10 cellular contexts compared by ENCODE assay signal in the genomic region with DNA sequence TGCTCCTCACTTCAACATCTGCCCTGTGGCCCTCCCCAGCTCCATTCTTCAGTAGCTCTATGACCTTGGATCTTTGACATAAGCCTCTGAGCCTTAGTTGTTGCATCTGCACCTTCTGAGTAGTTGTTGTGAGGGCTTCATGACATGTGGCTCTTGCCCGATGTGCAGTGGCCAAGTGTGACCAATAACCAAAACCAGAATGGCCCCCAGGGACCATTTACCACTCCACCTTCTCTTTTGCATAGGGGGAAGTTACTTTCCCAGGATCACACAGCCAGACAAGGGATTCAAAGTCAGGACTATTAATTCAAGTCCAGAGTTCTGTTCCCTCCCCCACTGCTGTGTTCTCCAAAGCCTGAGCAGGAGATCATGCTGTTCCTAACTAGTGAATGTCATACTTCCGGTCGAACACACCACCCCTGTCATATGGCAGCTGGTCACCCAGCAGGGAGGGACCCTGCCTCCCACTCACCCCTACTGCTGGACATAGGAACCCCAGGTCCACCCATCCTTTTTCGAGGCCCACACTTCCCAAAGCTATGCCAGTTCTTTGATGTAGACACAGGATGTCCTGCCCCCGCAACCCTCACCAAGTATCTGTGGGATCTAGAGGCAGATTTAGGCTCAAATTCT. TPM values are rescaled to one million over a fixed set of nuclear protein-coding genes. Genes with fewer than 3 reads are reported as not detected.
A peak's percentile ranks its signal among the peaks of the same experiment; 100 is the strongest.
DNase-seq lines count a peak whose midpoint lies in the region; ATAC-seq, FAIRE-seq and TF ChIP-seq lines count a peak whose summit lies in the region.
"Had no signal": no experiment of that assay in that cellular context is flagged by ENCODE, and none has a peak within 500 bp of the region (broad histone marks: within the 10 kb centered on the region; RNA-seq: fewer than 3 reads in every experiment).

No MANE protein-coding gene starts in this region.

- no peak for TF ChIP-seq CTCF in CD8-positive, alpha-beta T cell (IDR thresholded peaks at IDR 0.05)
- TF ChIP-seq CTCF in K562 (IDR thresholded peaks at IDR 0.05 in 2 of 3, conservative IDR thresholded peaks at IDR 0.05 in 1 of 3; ENCODE audit: insufficient read depth in 2 of 3, low read depth in 1 of 3, low read length in 3 of 3): no peak

- H3K9me3 Mint-ChIP-seq in CD8-positive, alpha-beta T cell: no peaks in the 10 kb centered on the region
- no peaks in the 10 kb centered on the region for H3K9me3 Mint-ChIP-seq in natural killer cell treated with Interleukin-12 subunit alpha and Interleukin-12 subunit beta and Interleukin-15 and Interleukin-18, amount 100 ng/mL, for 72 hours

- H3K4me3 Mint-ChIP-seq in CD8-positive, alpha-beta T cell: peak overlapping the region; percentile 24
- H3K4me3 Mint-ChIP-seq in natural killer cell treated with Interleukin-12 subunit alpha and Interleukin-12 subunit beta and Interleukin-15 and Interleukin-18, amount 100 ng/mL, for 72 hours: peak overlapping the region; percentile 66

- H3K4me1 ChIP-seq in CD8-positive, alpha-beta T cell (ENCODE audit: insufficient read depth, low read length): peaks cover 76% of the 10 kb centered on the region
- H3K4me1 ChIP-seq in K562 (replicated peaks in 1 of 2; ENCODE audit: control insufficient read depth in 2 of 2, insufficient read depth in 2 of 2, low read length in 2 of 2): peaks cover 13 to 17% of the 10 kb centered on the region in 2 experiments; a peak in 4 of 5 replicates

- H3K9me1 ChIP-seq in K562 (ENCODE audit: control insufficient read depth, insufficient read depth, low read length): no peaks in the 10 kb centered on the region

- peak; percentile 69 for FAIRE-seq in K562 (lab: Jason Lieb, UNC)

- no peak for TF ChIP-seq EP300 in K562 (IDR thresholded peaks at IDR 0.05; ENCODE audit: low read length)

- intact Hi-C loops in CD8-positive, alpha-beta T cell (cut with DNase I, micrococcal nuclease): no loop called here
- intact Hi-C loops in K562 (cut with micrococcal nuclease): no loop called here

- H3K27me3 Mint-ChIP-seq in CD8-positive, alpha-beta T cell (ENCODE audit: low read depth): no peaks in the 10 kb centered on the region
- H3K27me3 Mint-ChIP-seq in natural killer cell treated with Interleukin-12 subunit alpha and Interleukin-12 subunit beta and Interleukin-15 and Interleukin-18, amount 100 ng/mL, for 72 hours: no peaks in the 10 kb centered on the region

- ATAC-seq in CD8-positive, alpha-beta T cell: no peak
- ATAC-seq in HG02610 (IDR thresholded peaks at IDR 0.05; ENCODE audit: unreplicated experiment): peak; percentile 24
- ATAC-seq in K562: peak; percentile 61
- no peak for ATAC-seq in natural killer cell treated with Interleukin-12 subunit alpha and Interleukin-12 subunit beta and Interleukin-15 and Interleukin-18, amount 100 ng/mL, for 72 hours
- ATAC-seq in HG03460 (IDR thresholded peaks at IDR 0.05; ENCODE audit: unreplicated experiment): no peak
- no peak for ATAC-seq in GM18858 (IDR thresholded peaks at IDR 0.05; ENCODE audit: unreplicated experiment)

- peak overlapping the region; percentile 71 for H2AFZ ChIP-seq in K562 (ENCODE audit: low read depth, low read length)

- 14% methylated on average over 5 of the region's 5 CpGs for WGBS in K562 (ENCODE audit: insufficient coverage, low coverage, missing lambda C conversion rate)

- H3K4me1 Mint-ChIP-seq in CD8-positive, alpha-beta T cell (ENCODE audit: low read depth): peaks cover 69% of the 10 kb centered on the region
- H3K4me1 Mint-ChIP-seq in natural killer cell treated with Interleukin-12 subunit alpha and Interleukin-12 subunit beta and Interleukin-15 and Interleukin-18, amount 100 ng/mL, for 72 hours (ENCODE audit: low read depth in 2 of 2): peaks cover 58 to 71% of the 10 kb centered on the region in 2 donors

- BruUV-seq in K562 (replicated peaks; lab: Mats Ljungman, UMichigan): no TSS peak

- no peaks in the 10 kb centered on the region for H3K36me3 Mint-ChIP-seq in CD8-positive, alpha-beta T cell
- no peaks in the 10 kb centered on the region for H3K36me3 Mint-ChIP-seq in natural killer cell treated with Interleukin-12 subunit alpha and Interleukin-12 subunit beta and Interleukin-15 and Interleukin-18, amount 100 ng/mL, for 72 hours

- H3K9me3 ChIP-seq in CD8-positive, alpha-beta T cell (ENCODE audit: low read length): no peaks in the 10 kb centered on the region
- no peaks in the 10 kb centered on the region for H3K9me3 ChIP-seq in K562 (replicated peaks; ENCODE audit: control insufficient read depth, insufficient read depth, low read depth, low read length)

- POLR2A ChIA-PET in CD8-positive, alpha-beta T cell (lab: Charles Lee): interaction anchor here (1.1 kb wide), 1 partner anchor 266 kb away, joined by 3 read pairs; no protein-coding TSS in a partner anchor
- POLR2A ChIA-PET in K562 (lab: Yijun Ruan, JAX): interaction anchor here (0.8 kb wide), 1 partner anchor 9 kb away, joined by 3 read pairs; no protein-coding TSS in a partner anchor

- H3K79me2 ChIP-seq in K562 (ENCODE audit: control insufficient read depth, insufficient read depth, low read length): no peaks in the 10 kb centered on the region

- H3K36me3 ChIP-seq in CD8-positive, alpha-beta T cell (ENCODE audit: insufficient read depth, low read length): no peaks in the 10 kb centered on the region
- no peaks in the 10 kb centered on the region for H3K36me3 ChIP-seq in K562 (ENCODE audit: control insufficient read depth, insufficient read depth, low read length)

- no peak for TF ChIP-seq RAD21 in K562 (CRISPR knock-in tag; conservative IDR thresholded peaks at IDR 0.05 in 1 of 2, IDR thresholded peaks at IDR 0.05 in 1 of 2)

- no peak overlapping the region for H3K4me3 ChIP-seq in CD8-positive, alpha-beta T cell (ENCODE audit: low read depth, low read length)
- H3K4me3 ChIP-seq in K562: no peak overlapping the region

- in situ Hi-C loops in K562 (cut with MboI): no loop called here

- TF ChIP-seq POLR2A in K562 (conservative IDR thresholded peaks at IDR 0.05): no peak

- no peak overlapping the region for H3K27ac ChIP-seq in CD8-positive, alpha-beta T cell (ENCODE audit: low read depth, low read length)
- no peak overlapping the region for H3K27ac ChIP-seq in K562 (ENCODE audit: extremely low read depth, low read depth, low read length)

- no peak overlapping the region for H3K9ac ChIP-seq in K562 (ENCODE audit: insufficient read depth in 1 of 2, low read depth in 2 of 2, low read length in 2 of 2)

- no peak overlapping the region for H3K4me2 ChIP-seq in K562 (ENCODE audit: insufficient read depth, low read length)

- H3K27ac Mint-ChIP-seq in CD8-positive, alpha-beta T cell: peak overlapping the region; percentile 58
- H3K27ac Mint-ChIP-seq in natural killer cell treated with Interleukin-12 subunit alpha and Interleukin-12 subunit beta and Interleukin-15 and Interleukin-18, amount 100 ng/mL, for 72 hours: peak overlapping the region; percentile 79 to 83

- H3K27me3 ChIP-seq in CD8-positive, alpha-beta T cell (ENCODE audit: insufficient read depth, low read length): no peaks in the 10 kb centered on the region
- H3K27me3 ChIP-seq in K562 (ENCODE audit: control insufficient read depth in 2 of 2, insufficient read depth in 2 of 2, low read length in 2 of 2): peaks cover 6 to 20% of the 10 kb centered on the region in 2 experiments; a peak in 3 of 5 replicates

- H4K20me1 ChIP-seq in K562 (replicated peaks; ENCODE audit: control insufficient read depth, insufficient read depth, low read length): no peaks in the 10 kb centered on the region

- CTCF ChIA-PET in CD8-positive, alpha-beta T cell (lab: Charles Lee): interaction anchor here (0.7 to 2.2 kb wide), 5 partner anchors 9 to 305 kb away, joined by 4 to 11 read pairs (median 5); no protein-coding TSS in a partner anchor
- CTCF ChIA-PET in K562 (lab: Yijun Ruan, JAX; ENCODE audit: low intra/inter-chr PET ratio): interaction anchor here (0.6 kb wide), 1 partner anchor 588 kb away, joined by 3 read pairs; no protein-coding TSS in a partner anchor

- no peak for DNase-seq in CD8-positive, alpha-beta T cell
- DNase-seq in K562 (ENCODE audit: extremely low read depth in 1 of 4, low spot score in 3 of 4) (no peak), DMS 273 (lab: John Stamatoyannopoulos, UW; ENCODE audit: unreplicated experiment) (no peak)
- DNase-seq in natural killer cell treated with Interleukin-12 subunit alpha and Interleukin-12 subunit beta and Interleukin-15 and Interleukin-18, amount 100 ng/mL, for 72 hours (ENCODE audit: low spot score): peak; percentile 56
- DNase-seq in stimulated activated CD4-positive, alpha-beta T cell treated with anti-CD3 and anti-CD28 coated beads, Interleukin-15, amount 100 ng/mL, for 24 hours: no peak
- DNase-seq: activated CD8-positive, alpha-beta memory T cell treated with anti-CD3 and anti-CD28 coated beads, Interleukin-2, amount 50 U/mL, for 48 hours; DMS 273 treated with DMSO at 0.1 percent for 48 hours had no signal

RNA-seq across cellular contexts. Expression of a gene that starts 4.0 kb away (rescaled TPM):
- 1 to 10 TPM; 1.4 to 2.5 TPM for total RNA-seq in CD8-positive, alpha-beta T cell
- not detected in 2 replicates for total RNA-seq in K562 (2011; cell fraction: chromatin; rRNA removed; ENCODE audit: low replicate concordance)
- not detected in 2 replicates for total RNA-seq in K562 (2011; cell fraction: nucleolus; rRNA removed)
- total RNA-seq in K562 (2011; cell fraction: nucleoplasm; rRNA removed): not detected in 2 replicates
- total RNA-seq in K562 (2014; rRNA removed) (not detected in 2 replicates), K562 (2014; rRNA removed; fragmentation: Illumina TruSeq; extraction: Trizol) (not detected in 2 replicates), K562 (2015; rRNA removed; fragmentation: Illumina TruSeq; extraction: Trizol) (not detected in 2 replicates), K562 (2021) (0.11 and 0.38 TPM in 2 replicates)
- polyA plus RNA-seq in K562 (2011; rRNA removed) (0.04 TPM in 1 of 2 replicates, not detected in the other), K562 (2014; fragmentation: Illumina TruSeq; extraction: Trizol) (not detected in 2 replicates), K562 (2014; fragmentation: Nextera tagmentation; extraction: Ambion mirVana) (not detected), K562 (2014; rRNA removed) (not detected in 2 replicates)
- polyA plus RNA-seq in K562 (2011; cell fraction: cytosol; rRNA removed): 0.06 TPM in 1 of 2 replicates, not detected in the other
- polyA plus RNA-seq in K562 (2011; cell fraction: nucleus; rRNA removed): 0.20 TPM in 1 of 2 replicates, not detected in the other
- not detected in 2 replicates for polyA plus RNA-seq in K562 (2012)
- not detected in 2 replicates for polyA minus RNA-seq in K562 (2011; rRNA and poly(A)+ RNA removed)
- not detected in 2 replicates for polyA minus RNA-seq in K562 (2011; cell fraction: cytosol; rRNA and poly(A)+ RNA removed)
- polyA minus RNA-seq in K562 (2011; cell fraction: nucleus; rRNA and poly(A)+ RNA removed): not detected in 2 replicates
- 10 to 100 TPM; 14.2 to 60.0 TPM for total RNA-seq in natural killer cell treated with Interleukin-12 subunit alpha and Interleukin-12 subunit beta and Interleukin-15 and Interleukin-18, amount 100 ng/mL, for 72 hours

RNA-seq across cellular contexts. Expression of a gene that starts 27.0 kb away (rescaled TPM):
- 10 to 100 TPM; 19.5 to 21.1 TPM for total RNA-seq in CD8-positive, alpha-beta T cell
- total RNA-seq in K562 (2011; cell fraction: chromatin; rRNA removed; ENCODE audit: low replicate concordance): 62.5 and 101 TPM in 2 replicates
- total RNA-seq in K562 (2011; cell fraction: nucleolus; rRNA removed): 36.7 and 38.9 TPM in 2 replicates
- total RNA-seq in K562 (2011; cell fraction: nucleoplasm; rRNA removed): 49.2 and 72.8 TPM in 2 replicates
- total RNA-seq in K562 (2014; rRNA removed): 7.9 and 12.5 TPM in 2 replicates
- total RNA-seq in K562 (2014; rRNA removed; fragmentation: Illumina TruSeq; extraction: Trizol): 3.6 and 4.6 TPM in 2 replicates
- total RNA-seq in K562 (2015; rRNA removed; fragmentation: Illumina TruSeq; extraction: Trizol): 4.7 and 4.8 TPM in 2 replicates
- total RNA-seq in K562 (2021): 36.4 and 37.8 TPM in 2 replicates
- 3.1 and 4.2 TPM in 2 replicates for polyA plus RNA-seq in K562 (2011; rRNA removed)
- 2.3 and 3.9 TPM in 2 replicates for polyA plus RNA-seq in K562 (2011; cell fraction: cytosol; rRNA removed)
- polyA plus RNA-seq in K562 (2011; cell fraction: nucleus; rRNA removed): 13.3 and 21.8 TPM in 2 replicates
- polyA plus RNA-seq in K562 (2012): 13.7 and 18.2 TPM in 2 replicates
- 5.4 and 9.5 TPM in 2 replicates for polyA plus RNA-seq in K562 (2014; fragmentation: Illumina TruSeq; extraction: Trizol)
- polyA plus RNA-seq in K562 (2014; fragmentation: Nextera tagmentation; extraction: Ambion mirVana): under 1 TPM; 0.21 to 0.59 TPM
- polyA plus RNA-seq in K562 (2014; rRNA removed): 8.5 and 9.0 TPM in 2 replicates
- 3.7 and 9.1 TPM in 2 replicates for polyA minus RNA-seq in K562 (2011; rRNA and poly(A)+ RNA removed)
- 12.2 and 15.2 TPM in 2 replicates for polyA minus RNA-seq in K562 (2011; cell fraction: cytosol; rRNA and poly(A)+ RNA removed)
- polyA minus RNA-seq in K562 (2011; cell fraction: nucleus; rRNA and poly(A)+ RNA removed): 10.6 and 11.6 TPM in 2 replicates
- 10 to 100 TPM; 38.8 to 42.9 TPM for total RNA-seq in natural killer cell treated with Interleukin-12 subunit alpha and Interleukin-12 subunit beta and Interleukin-15 and Interleukin-18, amount 100 ng/mL, for 72 hours

RNA-seq across cellular contexts. Expression of a gene that starts 41.0 kb away (rescaled TPM):
- total RNA-seq in CD8-positive, alpha-beta T cell: 10 to 100 TPM; 24.8 to 25.1 TPM
- 0.67 TPM in 1 of 2 replicates, not detected in the other for total RNA-seq in K562 (2011; cell fraction: chromatin; rRNA removed; ENCODE audit: low replicate concordance)
- total RNA-seq in K562 (2011; cell fraction: nucleolus; rRNA removed): 2.6 and 3.8 TPM in 2 replicates
- total RNA-seq in K562 (2011; cell fraction: nucleoplasm; rRNA removed): 1.1 and 2.4 TPM in 2 replicates
- total RNA-seq in K562 (2014; rRNA removed) (4.5 and 4.7 TPM in 2 replicates), K562 (2014; rRNA removed; fragmentation: Illumina TruSeq; extraction: Trizol) (0.99 and 1.0 TPM in 2 replicates), K562 (2015; rRNA removed; fragmentation: Illumina TruSeq; extraction: Trizol) (1.6 and 2.2 TPM in 2 replicates), K562 (2021) (3.8 and 5.0 TPM in 2 replicates)
- polyA plus RNA-seq in K562 (2011; rRNA removed) (2.0 and 2.7 TPM in 2 replicates), K562 (2014; fragmentation: Illumina TruSeq; extraction: Trizol) (2.4 and 2.9 TPM in 2 replicates), K562 (2014; fragmentation: Nextera tagmentation; extraction: Ambion mirVana) (under 1 TPM; 0.17 to 0.76 TPM), K562 (2014; rRNA removed) (4.0 and 4.4 TPM in 2 replicates)
- polyA plus RNA-seq in K562 (2011; cell fraction: cytosol; rRNA removed): 3.4 and 3.9 TPM in 2 replicates
- polyA plus RNA-seq in K562 (2011; cell fraction: nucleus; rRNA removed): 0.55 and 1.0 TPM in 2 replicates
- polyA plus RNA-seq in K562 (2012): 8.1 and 10.3 TPM in 2 replicates
- polyA minus RNA-seq in K562 (2011; rRNA and poly(A)+ RNA removed): 0.60 TPM in 1 of 2 replicates, not detected in the other
- polyA minus RNA-seq in K562 (2011; cell fraction: cytosol; rRNA and poly(A)+ RNA removed): 1.4 and 2.8 TPM in 2 replicates
- polyA minus RNA-seq in K562 (2011; cell fraction: nucleus; rRNA and poly(A)+ RNA removed): not detected in 2 replicates
- 10 to 100 TPM; 42.8 to 45.4 TPM for total RNA-seq in natural killer cell treated with Interleukin-12 subunit alpha and Interleukin-12 subunit beta and Interleukin-15 and Interleukin-18, amount 100 ng/mL, for 72 hours

Comparison
In these comparisons a context has a peak if more than half of its experiments do, and no peak if none do; other contexts are left out.
1. ATAC-seq: peak in HG02610 (single experiment) and K562 (single experiment); none in CD8-positive, alpha-beta T cell (single experiment), natural killer cell treated with Interleukin-12 subunit alpha and Interleukin-12 subunit beta and Interleukin-15 and Interleukin-18, amount 100 ng/mL, for 72 hours (0 of 2), HG03460 (single experiment) and GM18858 (single experiment).
2. RNA of a gene that starts 4.0 kb away (total RNA-seq): 14.2 to 60.0 TPM in natural killer cell treated with Interleukin-12 subunit alpha and Interleukin-12 subunit beta and Interleukin-15 and Interleukin-18, amount 100 ng/mL, for 72 hours; 1.4 to 2.5 TPM in CD8-positive, alpha-beta T cell and 0.11 to 0.38 TPM in K562; every median in the first group is over 4 times any median in the second.
3. RNA of a gene that starts 41.0 kb away (total RNA-seq): 42.8 to 45.4 TPM in natural killer cell treated with Interleukin-12 subunit alpha and Interleukin-12 subunit beta and Interleukin-15 and Interleukin-18, amount 100 ng/mL, for 72 hours and 24.8 to 25.1 TPM in CD8-positive, alpha-beta T cell; 0.67 to 5.0 TPM in K562; every median in the first group is over 4 times any median in the second.